In genomic region chr5:135993894-135994514, GRCh38 we compare ENCODE assay signal across 13 cellular contexts. TPM values are rescaled to one million over a fixed set of nuclear protein-coding genes. Genes with fewer than 3 reads are reported as not detected.
DNase-seq lines count a peak whose midpoint lies in the region; ATAC-seq lines count a peak whose summit lies in the region.
"Had no signal": no experiment of that assay in that cellular context is flagged by ENCODE, and none has a peak within 500 bp of the region (broad histone marks: within the 10 kb centered on the region; RNA-seq: fewer than 3 reads in every experiment).

No MANE protein-coding gene starts in this region.

- no peaks in the 10 kb centered on the region for H3K79me2 ChIP-seq in ACC112 (ENCODE audit: control insufficient read depth, insufficient read depth, low read length, unreplicated experiment)

- H3K27me3 Mint-ChIP-seq in activated T-helper 17 cell treated with anti-CD3 and anti-CD28 coated beads, Interleukin-2, amount 50 U/mL, for 72 hours = peaks cover 24% of the 10 kb centered on the region

- H3K9ac ChIP-seq in muscle layer of colon (ENCODE audit: low read length) = no peak overlapping the region

- no peaks in the 10 kb centered on the region for H3K9me3 ChIP-seq in muscle layer of colon (ENCODE audit: low read length)

- H3K36me3 ChIP-seq in ACC112 (ENCODE audit: insufficient read depth, low read length) (no peaks in the 10 kb centered on the region), muscle layer of colon (ENCODE audit: insufficient read depth, low read length) (no peaks in the 10 kb centered on the region)

- no peak overlapping the region for H3K27ac Mint-ChIP-seq in activated T-helper 17 cell treated with anti-CD3 and anti-CD28 coated beads, Interleukin-2, amount 50 U/mL, for 72 hours

- peak overlapping the region; percentile 92 for H3K27ac ChIP-seq in ACC112 (ENCODE audit: low read depth, low read length)
- peak overlapping the region; percentile 4 for H3K27ac ChIP-seq in muscle layer of colon (ENCODE audit: low read depth, low read length)
- H3K27ac ChIP-seq: C4-2B had no signal

- H3K4me3 ChIP-seq in ACC112 (ENCODE audit: low read depth, low read length) = peak overlapping the region; percentile 47
- no peak overlapping the region for H3K4me3 ChIP-seq in muscle layer of colon (ENCODE audit: low read depth in 1 of 2, low read length in 2 of 2)

- H3K27me3 ChIP-seq in ACC112 (ENCODE audit: insufficient read depth, low read length) = no peaks in the 10 kb centered on the region
- no peaks in the 10 kb centered on the region for H3K27me3 ChIP-seq in muscle layer of colon (ENCODE audit: control insufficient read depth in 1 of 2, insufficient read depth in 2 of 2, low read length in 2 of 2)

- H3K36me3 Mint-ChIP-seq in activated T-helper 17 cell treated with anti-CD3 and anti-CD28 coated beads, Interleukin-2, amount 50 U/mL, for 72 hours (ENCODE audit: low read depth) = no peaks in the 10 kb centered on the region

- DNase-seq in M059J (ENCODE audit: low read depth) (peak; percentile 82), dedifferentiated amniotic fluid mesenchymal stem cell (ENCODE audit: extremely low spot score) (peak; percentile 45)
- DNase-seq: activated effector memory CD4-positive, alpha-beta T cell treated with Interleukin-2 at 50 U/mL for 16 hours; left cardiac atrium; NCI-H1092 treated with DMSO at 0.1 percent for 48 hours; stimulated activated naive CD4-positive, alpha-beta T cell treated with Interleukin-2 at 50 U/mL for 16 hours had no signal

- H2AFZ ChIP-seq in ACC112 (ENCODE audit: low read length, unreplicated experiment) = peak overlapping the region; percentile 58

- no peaks in the 10 kb centered on the region for H3K9me3 Mint-ChIP-seq in activated T-helper 17 cell treated with anti-CD3 and anti-CD28 coated beads, Interleukin-2, amount 50 U/mL, for 72 hours

- H3K4me1 ChIP-seq in ACC112 (ENCODE audit: control insufficient read depth, insufficient read depth, low read length, unreplicated experiment) (peaks cover 44% of the 10 kb centered on the region), muscle layer of colon (ENCODE audit: insufficient read depth, low read length) (peaks cover 22% of the 10 kb centered on the region)

- no peaks in the 10 kb centered on the region for H3K4me1 Mint-ChIP-seq in activated T-helper 17 cell treated with anti-CD3 and anti-CD28 coated beads, Interleukin-2, amount 50 U/mL, for 72 hours

- no peak overlapping the region for H3K4me3 Mint-ChIP-seq in activated T-helper 17 cell treated with anti-CD3 and anti-CD28 coated beads, Interleukin-2, amount 50 U/mL, for 72 hours

- ATAC-seq in GM18517 (IDR thresholded peaks at IDR 0.05; ENCODE audit: unreplicated experiment) (no peak), HG03565 (IDR thresholded peaks at IDR 0.05; ENCODE audit: unreplicated experiment) (no peak), GM19452 (IDR thresholded peaks at IDR 0.05; ENCODE audit: unreplicated experiment) (no peak)
- ATAC-seq in activated T-helper 17 cell treated with anti-CD3 and anti-CD28 coated beads, Interleukin-2, amount 50 U/mL, for 72 hours (replicated peaks) = no peak

RNA-seq across cellular contexts. Expression of gene TGFBI, which starts 34.8 kb away (rescaled TPM):
- total RNA-seq in M059J (2014; rRNA removed; shearing (Covaris generic)) = 567 and 744 TPM in 2 replicates
- total RNA-seq in activated T-helper 17 cell treated with anti-CD3 and anti-CD28 coated beads, Interleukin-2, amount 50 U/mL, for 72 hours = under 1 TPM in 1 of 2 donors, not detected in 1; 0.78 TPM

RNA-seq across cellular contexts. Expression of gene LECT2, which starts 39.2 kb away (rescaled TPM):
- total RNA-seq in M059J (2014; rRNA removed; shearing (Covaris generic)) = not detected in 2 replicates
- total RNA-seq in activated T-helper 17 cell treated with anti-CD3 and anti-CD28 coated beads, Interleukin-2, amount 50 U/mL, for 72 hours = not detected
- total RNA-seq: left cardiac atrium had no signal

Comparison
In these comparisons a context has a peak if more than half of its experiments do, and no peak if none do; other contexts are left out.
1. RNA of gene TGFBI, which starts 34.8 kb away (total RNA-seq): 567 to 744 TPM in M059J; 0.78 TPM in activated T-helper 17 cell treated with anti-CD3 and anti-CD28 coated beads, Interleukin-2, amount 50 U/mL, for 72 hours; every median in the first group is over 100 times any median in the second.